10 cellular contexts compared by ENCODE assay signal in the genomic region with DNA sequence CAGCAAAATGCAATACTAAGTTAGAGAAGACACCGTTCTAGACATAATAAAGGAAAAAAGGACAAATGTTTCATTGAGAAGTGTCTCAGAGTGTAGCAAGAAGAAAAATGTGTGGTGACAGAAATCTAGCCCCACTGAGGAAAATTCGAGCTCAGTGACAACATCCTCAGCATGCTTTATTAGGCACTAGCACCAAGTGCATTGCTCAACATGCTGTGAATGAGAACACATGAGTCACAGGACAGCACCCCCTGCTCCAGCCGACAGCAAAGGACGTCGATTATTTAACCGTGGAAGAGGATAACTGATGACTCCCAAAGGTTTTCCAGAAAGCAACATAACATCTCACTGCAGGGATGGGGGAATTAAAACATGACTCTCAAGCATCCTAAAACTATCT.
DNase-seq lines count a peak whose midpoint lies in the region; ATAC-seq and TF ChIP-seq lines count a peak whose summit lies in the region.
"Had no signal": no experiment of that assay in that cellular context is flagged by ENCODE, and none has a peak within 500 bp of the region (broad histone marks: within the 10 kb centered on the region; RNA-seq: fewer than 3 reads in every experiment).

No MANE protein-coding gene starts in this region.

- no peaks in the 10 kb centered on the region for H3K9me3 ChIP-seq in stomach smooth muscle (ENCODE audit: control insufficient read depth in 2 of 2, low read length in 2 of 2)
- no peaks in the 10 kb centered on the region for H3K9me3 ChIP-seq in CD4-positive, alpha-beta T cell (ENCODE audit: control insufficient read depth, low read length)

- CTCF ChIA-PET in CD4-positive, alpha-beta T cell (lab: Charles Lee): no interaction called here

- H3K4me1 ChIP-seq in stomach smooth muscle (ENCODE audit: control insufficient read depth, insufficient read depth, low read length): peaks cover 11% of the 10 kb centered on the region

- no peak overlapping the region for H3K4me3 Mint-ChIP-seq in CD4-positive, alpha-beta T cell

- no peaks in the 10 kb centered on the region for H3K9me3 Mint-ChIP-seq in CD4-positive, alpha-beta T cell

- intact Hi-C loops in CD4-positive, alpha-beta T cell (cut with DNase I, micrococcal nuclease): loop anchor here in 1 of 2 experiments (10.0 kb wide), 3 partner anchors 64 to 366 kb away; no protein-coding TSS in a partner anchor

- H3K27me3 ChIP-seq in stomach smooth muscle (ENCODE audit: control insufficient read depth in 1 of 2, insufficient read depth in 2 of 2, low read length in 2 of 2): no peaks in the 10 kb centered on the region
- H3K27me3 ChIP-seq in CD4-positive, alpha-beta T cell (ENCODE audit: control insufficient read depth, insufficient read depth, low read length): no peaks in the 10 kb centered on the region

- peaks cover 47% of the 10 kb centered on the region for H3K4me1 Mint-ChIP-seq in CD4-positive, alpha-beta T cell (ENCODE audit: low read depth)

- POLR2A ChIA-PET in CD4-positive, alpha-beta T cell (lab: Charles Lee): interaction anchor here (0.9 kb wide), 1 partner anchor 167 kb away, joined by 3 read pairs; no protein-coding TSS in a partner anchor

- H3K4me3 ChIP-seq in stomach smooth muscle (ENCODE audit: low read length in 2 of 2): no peak overlapping the region
- H3K4me3 ChIP-seq: K562 had no signal

- no peaks in the 10 kb centered on the region for H3K27me3 Mint-ChIP-seq in CD4-positive, alpha-beta T cell

- no peak overlapping the region for H3K9ac ChIP-seq in stomach smooth muscle (ENCODE audit: low read length in 2 of 2)

- H3K36me3 ChIP-seq in stomach smooth muscle (ENCODE audit: control insufficient read depth in 2 of 2, insufficient read depth in 2 of 2, low read length in 2 of 2): peaks cover 0 to 4% of the 10 kb centered on the region in 2 donors

- H3K27ac Mint-ChIP-seq in CD4-positive, alpha-beta T cell: no peak overlapping the region

- H3K36me3 Mint-ChIP-seq in CD4-positive, alpha-beta T cell (ENCODE audit: low read depth): peaks cover 10% of the 10 kb centered on the region

- ATAC-seq in HG03280 (IDR thresholded peaks at IDR 0.05; ENCODE audit: unreplicated experiment) (no peak), HG02571 (IDR thresholded peaks at IDR 0.05; ENCODE audit: unreplicated experiment) (no peak)
- ATAC-seq in CD4-positive, alpha-beta T cell (ENCODE audit: poor library complexity): no peak
- ATAC-seq: activated CD4-positive, CD25-positive, alpha-beta regulatory T cell treated with anti-CD3 and anti-CD28 coated beads, Interleukin-2, amount 50 U/mL, for 24 hours; K562 had no signal

- no peak for TF ChIP-seq CTCF in CD4-positive, alpha-beta T cell (IDR thresholded peaks at IDR 0.05)

- H3K27ac ChIP-seq in stomach smooth muscle (ENCODE audit: low read length): peak overlapping the region; percentile 24
- H3K27ac ChIP-seq in CD4-positive, alpha-beta T cell (ENCODE audit: low read depth, low read length): no peak overlapping the region

- peak; percentile 88 for DNase-seq in HCEC 1CT
- peak; percentile 83 for DNase-seq in astrocyte of the hippocampus (ENCODE audit: low read depth, low spot score)
- DNase-seq in inferior parietal cortex (ENCODE audit: extremely low spot score): peak; percentile 43
- no peak for DNase-seq in NCI-H2196 treated with DMSO at 0.1 percent for 48 hours (lab: John Stamatoyannopoulos, UW; ENCODE audit: unreplicated experiment)
- DNase-seq in CD4-positive, alpha-beta T cell: no peak

Comparison
In these comparisons a context has a peak if more than half of its experiments do, and no peak if none do; other contexts are left out.
1. DNase-seq: peak in HCEC 1CT (single experiment), astrocyte of the hippocampus (single experiment) and inferior parietal cortex (single experiment); none in NCI-H2196 treated with DMSO at 0.1 percent for 48 hours (single experiment) and CD4-positive, alpha-beta T cell (0 of 10).